1 cellular context compared by ENCODE assay signal in the genomic region with DNA sequence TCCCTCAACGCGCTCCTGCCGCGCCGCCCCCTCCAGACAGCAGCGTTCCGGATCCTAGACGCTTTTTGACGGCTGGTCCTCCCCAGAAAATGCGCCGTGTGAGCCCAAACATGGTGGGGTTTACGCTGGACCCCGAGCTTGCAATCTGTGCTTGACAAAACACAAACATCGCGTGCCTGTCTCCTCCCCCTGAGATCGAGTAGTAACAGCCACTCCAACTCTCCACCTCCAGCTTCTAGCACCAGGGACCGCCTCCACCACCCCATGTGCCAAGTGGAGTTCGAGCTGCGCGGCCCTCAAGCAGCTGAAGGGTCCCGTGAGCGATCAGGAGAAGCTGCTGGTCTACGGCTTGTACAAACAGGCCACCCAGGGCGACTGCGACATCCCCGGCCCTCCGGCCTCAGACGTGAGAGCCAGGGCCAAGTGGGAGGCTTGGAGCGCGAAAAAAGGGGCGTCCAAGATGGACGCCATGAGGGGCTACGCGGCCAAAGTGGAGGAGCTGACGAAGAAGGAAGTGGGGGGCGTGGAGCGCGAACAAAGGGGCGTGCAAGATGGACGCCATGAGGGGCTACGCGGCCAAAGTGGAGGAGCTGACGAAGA.
TF ChIP-seq lines count a peak whose summit lies in the region.

No MANE protein-coding gene starts in this region.

TF ChIP-seq in HCT116, 20 proteins besides CTCF, POLR2A, EP300 and RAD21:
- TF ChIP-seq FOSL1 (IDR thresholded peaks at IDR 0.05; ENCODE audit: low read depth) (no peak), EZH2 (IDR thresholded peaks at IDR 0.05) (no peak), YY1 (IDR thresholded peaks at IDR 0.05; ENCODE audit: extremely low read depth, insufficient replicate concordance, low read depth, low read length) (no peak), ZFX (IDR thresholded peaks at IDR 0.05) (no peak), EZH2phosphoT487 (IDR thresholded peaks at IDR 0.05; ENCODE audit: borderline replicate concordance) (no peak), CBX3 (IDR thresholded peaks at IDR 0.05; ENCODE audit: low read depth) (no peak)
- TF ChIP-seq, protein P1, sequence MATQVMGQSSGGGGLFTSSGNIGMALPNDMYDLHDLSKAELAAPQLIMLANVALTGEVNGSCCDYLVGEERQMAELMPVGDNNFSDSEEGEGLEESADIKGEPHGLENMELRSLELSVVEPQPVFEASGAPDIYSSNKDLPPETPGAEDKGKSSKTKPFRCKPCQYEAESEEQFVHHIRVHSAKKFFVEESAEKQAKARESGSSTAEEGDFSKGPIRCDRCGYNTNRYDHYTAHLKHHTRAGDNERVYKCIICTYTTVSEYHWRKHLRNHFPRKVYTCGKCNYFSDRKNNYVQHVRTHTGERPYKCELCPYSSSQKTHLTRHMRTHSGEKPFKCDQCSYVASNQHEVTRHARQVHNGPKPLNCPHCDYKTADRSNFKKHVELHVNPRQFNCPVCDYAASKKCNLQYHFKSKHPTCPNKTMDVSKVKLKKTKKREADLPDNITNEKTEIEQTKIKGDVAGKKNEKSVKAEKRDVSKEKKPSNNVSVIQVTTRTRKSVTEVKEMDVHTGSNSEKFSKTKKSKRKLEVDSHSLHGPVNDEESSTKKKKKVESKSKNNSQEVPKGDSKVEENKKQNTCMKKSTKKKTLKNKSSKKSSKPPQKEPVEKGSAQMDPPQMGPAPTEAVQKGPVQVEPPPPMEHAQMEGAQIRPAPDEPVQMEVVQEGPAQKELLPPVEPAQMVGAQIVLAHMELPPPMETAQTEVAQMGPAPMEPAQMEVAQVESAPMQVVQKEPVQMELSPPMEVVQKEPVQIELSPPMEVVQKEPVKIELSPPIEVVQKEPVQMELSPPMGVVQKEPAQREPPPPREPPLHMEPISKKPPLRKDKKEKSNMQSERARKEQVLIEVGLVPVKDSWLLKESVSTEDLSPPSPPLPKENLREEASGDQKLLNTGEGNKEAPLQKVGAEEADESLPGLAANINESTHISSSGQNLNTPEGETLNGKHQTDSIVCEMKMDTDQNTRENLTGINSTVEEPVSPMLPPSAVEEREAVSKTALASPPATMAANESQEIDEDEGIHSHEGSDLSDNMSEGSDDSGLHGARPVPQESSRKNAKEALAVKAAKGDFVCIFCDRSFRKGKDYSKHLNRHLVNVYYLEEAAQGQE (IDR thresholded peaks at IDR 0.05; ENCODE audit: low read depth) = no peak
- TF ChIP-seq, protein P2, sequence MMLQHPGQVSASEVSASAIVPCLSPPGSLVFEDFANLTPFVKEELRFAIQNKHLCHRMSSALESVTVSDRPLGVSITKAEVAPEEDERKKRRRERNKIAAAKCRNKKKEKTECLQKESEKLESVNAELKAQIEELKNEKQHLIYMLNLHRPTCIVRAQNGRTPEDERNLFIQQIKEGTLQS (IDR thresholded peaks at IDR 0.05) = no peak
